9 cellular contexts compared by ENCODE assay signal in the genomic region with DNA sequence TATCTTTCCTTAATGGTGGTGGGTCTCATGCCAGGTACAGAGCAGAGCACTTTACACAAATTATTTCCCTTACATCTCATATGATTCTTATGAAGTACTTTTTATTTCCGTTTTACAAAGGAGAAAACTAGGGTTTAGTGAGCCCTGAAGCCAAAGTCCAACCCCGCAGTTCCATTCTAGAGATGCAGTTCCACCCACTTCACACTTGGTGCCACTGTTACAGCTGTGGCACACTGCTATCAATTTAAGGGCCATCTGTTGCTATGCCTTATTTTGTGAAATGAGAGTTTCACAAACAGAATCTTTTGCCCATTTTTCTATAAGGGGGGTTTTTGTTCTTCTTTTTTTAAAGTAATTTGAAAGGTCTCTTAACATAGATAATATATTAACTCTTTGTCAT. TPM values are rescaled to one million over a fixed set of nuclear protein-coding genes. Genes with fewer than 3 reads are reported as not detected.
A peak's percentile ranks its signal among the peaks of the same experiment; 100 is the strongest.
DNase-seq lines count a peak whose midpoint lies in the region; ATAC-seq and TF ChIP-seq lines count a peak whose summit lies in the region.
"Had no signal": no experiment of that assay in that cellular context is flagged by ENCODE, and none has a peak within 500 bp of the region (broad histone marks: within the 10 kb centered on the region; RNA-seq: fewer than 3 reads in every experiment).

No MANE protein-coding gene starts in this region.

- no peaks in the 10 kb centered on the region for H3K27me3 Mint-ChIP-seq in activated CD4-positive, alpha-beta T cell treated with anti-CD3 and anti-CD28 coated beads, Interleukin-2, amount 10 ng/mL, durations not matched to agents 24 days and 14 days

- H3K36me3 ChIP-seq in esophagus squamous epithelium (peaks cover 0 to 45% (median 6%) of the 10 kb centered on the region in 3 donors), spleen (peaks cover 0 to 52% (median 4%) of the 10 kb centered on the region in 6 donors)

- no peak overlapping the region for H3K27ac Mint-ChIP-seq in activated CD4-positive, alpha-beta T cell treated with anti-CD3 and anti-CD28 coated beads, Interleukin-2, amount 10 ng/mL, durations not matched to agents 24 days and 14 days

- no peak for TF ChIP-seq POLR2A in NB4 (IDR thresholded peaks at IDR 0.05; ENCODE audit: extremely low read depth, insufficient read length)
- no peak for TF ChIP-seq POLR2A in esophagus squamous epithelium (IDR thresholded peaks at IDR 0.05)
- no peak for TF ChIP-seq POLR2A in spleen (IDR thresholded peaks at IDR 0.05)

- H3K4me1 Mint-ChIP-seq in activated CD4-positive, alpha-beta T cell treated with anti-CD3 and anti-CD28 coated beads, Interleukin-2, amount 10 ng/mL, durations not matched to agents 24 days and 14 days, result no peaks in the 10 kb centered on the region

- no peaks in the 10 kb centered on the region for H3K9me3 Mint-ChIP-seq in activated CD4-positive, alpha-beta T cell treated with anti-CD3 and anti-CD28 coated beads, Interleukin-2, amount 10 ng/mL, durations not matched to agents 24 days and 14 days

- H3K4me3 ChIP-seq in NB4 (ENCODE audit: low read depth, low read length), result no peak overlapping the region
- no peak overlapping the region for H3K4me3 ChIP-seq in esophagus squamous epithelium
- H3K4me3 ChIP-seq in spleen, result no peak overlapping the region

- intact Hi-C loops in activated CD4-positive, alpha-beta T cell treated with anti-CD3 and anti-CD28 coated beads, Interleukin-2, amount 10 ng/mL, durations not matched to agents 24 days and 14 days (cut with micrococcal nuclease), result no loop called here
- intact Hi-C loops in esophagus squamous epithelium (cut with DNase I) (loop anchor here (10.0 kb wide), 1 partner anchor 411 kb away; no protein-coding TSS in a partner anchor), spleen (cut with DNase I; ENCODE audit: low total_unique reads) (no loop called here)

- H3K9me3 ChIP-seq in esophagus squamous epithelium, result no peaks in the 10 kb centered on the region
- H3K9me3 ChIP-seq in spleen, result no peaks in the 10 kb centered on the region

- TF ChIP-seq CTCF in NB4 (IDR thresholded peaks at IDR 0.05; ENCODE audit: low read depth, low read length), result peak; percentile 56
- TF ChIP-seq CTCF in esophagus squamous epithelium (IDR thresholded peaks at IDR 0.05), result peak in 4 of 6 experiments; percentile 16 to 49 (median 24)
- TF ChIP-seq CTCF in spleen (IDR thresholded peaks at IDR 0.05 in 8 of 11, conservative IDR thresholded peaks at IDR 0.05 in 3 of 11), result peak in 3 of 11 experiments; percentile 13 to 39 (median 16)

- no peak overlapping the region for H3K4me3 Mint-ChIP-seq in activated CD4-positive, alpha-beta T cell treated with anti-CD3 and anti-CD28 coated beads, Interleukin-2, amount 10 ng/mL, durations not matched to agents 24 days and 14 days

- peak; percentile 55 for DNase-seq in activated CD4-positive, alpha-beta T cell treated with anti-CD3 and anti-CD28 coated beads, Interleukin-2, amount 10 ng/mL, durations not matched to agents 24 days and 14 days
- DNase-seq in activated CD4-positive, alpha-beta T cell treated with anti-CD3 and anti-CD28 coated beads for 1 hour, result no peak
- peak; percentile 35 for DNase-seq in NB4 (ENCODE audit: low read depth)
- no peak for DNase-seq in esophagus squamous epithelium (lab: John Stamatoyannopoulos, UW)
- DNase-seq in superior temporal gyrus (ENCODE audit: extremely low spot score), result peak; percentile 79
- DNase-seq in spleen, result no peak
- DNase-seq in islet precursor cell, result no peak
- DNase-seq: COR-L47 had no signal

- H3K27me3 ChIP-seq in esophagus squamous epithelium (no peaks in the 10 kb centered on the region), spleen (replicated peaks in 1 of 7) (no peaks in the 10 kb centered on the region)

- WGBS in esophagus squamous epithelium, 2 donors, result 67 to 76% methylated on average over 2 of the region's 2 CpGs
- WGBS in spleen, 5 donors, result 84 to 87% (median 85%) methylated on average over 2 of the region's 2 CpGs

- H3K36me3 Mint-ChIP-seq in activated CD4-positive, alpha-beta T cell treated with anti-CD3 and anti-CD28 coated beads, Interleukin-2, amount 10 ng/mL, durations not matched to agents 24 days and 14 days (ENCODE audit: low read depth), result peaks cover 2% of the 10 kb centered on the region

- no peak overlapping the region for H3K27ac ChIP-seq in esophagus squamous epithelium
- H3K27ac ChIP-seq in spleen, result no peak overlapping the region

- H3K4me1 ChIP-seq in esophagus squamous epithelium (peaks cover 0 to 4% (median 0%) of the 10 kb centered on the region in 3 donors), spleen (peaks cover 0 to 4% (median 0%) of the 10 kb centered on the region in 6 donors)

- no peak for ATAC-seq in HG03045 (IDR thresholded peaks at IDR 0.05; ENCODE audit: unreplicated experiment)

RNA-seq across cellular contexts. Expression of a gene that starts 12.9 kb away (rescaled TPM):
- 10.4 and 10.9 TPM in 2 replicates for total RNA-seq in activated CD4-positive, alpha-beta T cell treated with anti-CD3 and anti-CD28 coated beads, Interleukin-2, amount 10 ng/mL, durations not matched to agents 24 days and 14 days
- total RNA-seq in esophagus squamous epithelium (10 to 100 TPM; 12.1 to 25.7 (median 19.5) TPM), spleen (10 to 100 TPM in 6 of 7 donors, 1 to 10 TPM in 1; 7.2 to 13.4 (median 10.8) TPM)
- polyA plus RNA-seq in spleen, result 10 to 100 TPM in 2 of 3 donors, 1 to 10 TPM in 1; 8.8 to 16.3 (median 10.8) TPM

RNA-seq across cellular contexts. Expression of a gene that starts 21.0 kb away (rescaled TPM):
- total RNA-seq in activated CD4-positive, alpha-beta T cell treated with anti-CD3 and anti-CD28 coated beads, Interleukin-2, amount 10 ng/mL, durations not matched to agents 24 days and 14 days, result not detected in 2 replicates
- total RNA-seq in esophagus squamous epithelium, result not detected
- 1 to 10 TPM in 2 of 7 donors, under 1 TPM in 3, not detected in 2; 0.34 to 1.9 (median 0.77) TPM for total RNA-seq in spleen
- 1 to 10 TPM in 1 of 3 donors, under 1 TPM in 1, not detected in 1; 0.23 to 1.2 TPM for polyA plus RNA-seq in spleen

Comparison
In these comparisons a context has a peak if more than half of its experiments do, and no peak if none do; other contexts are left out.
1. DNase-seq: peak in activated CD4-positive, alpha-beta T cell treated with anti-CD3 and anti-CD28 coated beads, Interleukin-2, amount 10 ng/mL, durations not matched to agents 24 days and 14 days (single experiment), NB4 (single experiment) and superior temporal gyrus (single experiment); none in activated CD4-positive, alpha-beta T cell treated with anti-CD3 and anti-CD28 coated beads for 1 hour (single experiment), esophagus squamous epithelium (single experiment), spleen (single experiment) and islet precursor cell (single experiment).